ENCODE assay signal across 8 cellular contexts in the genomic region with DNA sequence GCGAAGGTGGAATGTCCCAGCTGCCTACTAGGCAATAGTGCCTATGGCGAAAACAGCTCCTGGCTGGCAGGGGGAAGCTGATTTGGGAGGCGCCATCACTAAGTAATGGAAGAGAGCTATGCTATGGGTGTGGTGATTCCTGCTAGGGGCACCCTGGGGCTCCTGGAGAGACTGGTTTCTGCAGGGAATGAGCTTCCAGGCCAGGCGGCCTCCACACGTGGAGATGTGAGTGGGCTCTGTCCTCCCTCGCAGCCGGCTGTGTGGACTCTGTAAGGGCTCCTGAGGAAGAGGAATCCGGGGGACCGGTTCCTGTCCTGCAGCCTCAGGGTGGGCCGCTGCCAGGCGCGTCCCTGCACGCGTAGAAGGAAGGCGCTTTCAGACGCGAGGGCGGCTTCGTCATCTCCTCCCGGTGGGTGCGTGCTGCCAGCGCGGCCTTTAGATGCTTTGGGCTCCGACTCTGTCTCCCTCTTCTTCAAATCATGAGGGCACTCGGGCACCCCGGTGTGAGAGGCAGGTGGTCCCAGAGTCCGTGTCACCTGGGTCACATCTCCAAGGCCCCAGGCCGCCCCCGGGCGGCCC. TPM values are rescaled to one million over a fixed set of nuclear protein-coding genes. Genes with fewer than 3 reads are reported as not detected.
DNase-seq lines count a peak whose midpoint lies in the region; ATAC-seq, FAIRE-seq and TF ChIP-seq lines count a peak whose summit lies in the region.

No MANE protein-coding gene starts in this region.

- FAIRE-seq in RCC 7860 (lab: Jason Lieb, UNC): no peak

- no TSS peak for BruUV-seq in Caco-2 (replicated peaks; lab: Mats Ljungman, UMichigan)

- no peaks in the 10 kb centered on the region for H3K9me3 Mint-ChIP-seq in Caco-2 (ENCODE audit: unreplicated experiment)
- H3K9me3 Mint-ChIP-seq in activated naive CD8-positive, alpha-beta T cell (ENCODE audit: low read depth): no peaks in the 10 kb centered on the region

- peak overlapping the region; percentile 80 for H3K4me3 Mint-ChIP-seq in Caco-2 (ENCODE audit: unreplicated experiment)
- H3K4me3 Mint-ChIP-seq in activated naive CD8-positive, alpha-beta T cell: peak overlapping the region; percentile 62

- ATAC-seq in GM18498 (IDR thresholded peaks at IDR 0.05; ENCODE audit: unreplicated experiment): no peak

- intact Hi-C loops in Caco-2 (cut with micrococcal nuclease; ENCODE audit: unreplicated experiment): loop anchor here (1.0 to 2.0 kb wide), 2 partner anchors 43 to 100 kb away; no protein-coding TSS in a partner anchor

- H3K9me3 ChIP-seq in Caco-2: no peaks in the 10 kb centered on the region
- no peaks in the 10 kb centered on the region for H3K9me3 ChIP-seq in iPS-18c (ENCODE audit: control insufficient read depth, insufficient read depth, low read length)

- no peaks in the 10 kb centered on the region for H3K36me3 Mint-ChIP-seq in Caco-2 (ENCODE audit: insufficient read depth, unreplicated experiment)
- H3K36me3 Mint-ChIP-seq in activated naive CD8-positive, alpha-beta T cell: no peaks in the 10 kb centered on the region

- H3K36me3 ChIP-seq in Caco-2 (ENCODE audit: control insufficient read depth, insufficient read depth, low read length): no peaks in the 10 kb centered on the region

- POLR2A ChIA-PET in Caco-2 (lab: Charles Lee): no interaction called here

- peaks cover 2% of the 10 kb centered on the region for H3K27me3 Mint-ChIP-seq in Caco-2 (ENCODE audit: insufficient read depth, unreplicated experiment)
- peaks cover 3% of the 10 kb centered on the region for H3K27me3 Mint-ChIP-seq in activated naive CD8-positive, alpha-beta T cell

- H3K27me3 ChIP-seq in Caco-2 (replicated peaks; ENCODE audit: control insufficient read depth, insufficient read depth, low read length): no peaks in the 10 kb centered on the region

- peaks cover 3% of the 10 kb centered on the region; the same call in 1 of the 2 replicates for H3K4me1 ChIP-seq in Caco-2

- no peak overlapping the region for H3K27ac Mint-ChIP-seq in Caco-2 (ENCODE audit: unreplicated experiment)
- no peak overlapping the region for H3K27ac Mint-ChIP-seq in activated naive CD8-positive, alpha-beta T cell

- TF ChIP-seq CTCF in Caco-2 (IDR thresholded peaks at IDR 0.05; ENCODE audit: insufficient read depth in 1 of 2, low read depth in 1 of 2, low read length in 1 of 2, severe bottlenecking in 1 of 2, unreplicated experiment in 1 of 2): no peak

- DNase-seq in Caco-2 (peak in 1 of 2 experiments; percentile 24), HuH-7.5 (ENCODE audit: low spot score) (peak; percentile 43), dedifferentiated amniotic fluid mesenchymal stem cell (ENCODE audit: extremely low spot score) (no peak), RCC 7860 (ENCODE audit: low spot score) (no peak)
- peak; percentile 56 for DNase-seq in stimulated activated CD4-positive, alpha-beta T cell treated with anti-CD3 and anti-CD28 coated beads, Interleukin-15, amount 100 ng/mL, for 24 hours

- CTCF ChIA-PET in Caco-2 (lab: Charles Lee): interaction anchor here (0.6 to 2.0 kb wide), 12 partner anchors 10 to 383 kb away, joined by 3 to 18 read pairs (median 5); no protein-coding TSS in a partner anchor

- H3K4me3 ChIP-seq in Caco-2 (ENCODE audit: low read depth, low read length) (peak overlapping the region; percentile 52; the same call in 1 of the 2 replicates), iPS-18c (ENCODE audit: insufficient read depth, low read depth, low read length) (peak overlapping the region; percentile 72)

- H3K4me1 Mint-ChIP-seq in Caco-2 (ENCODE audit: low read depth, unreplicated experiment): no peaks in the 10 kb centered on the region
- H3K4me1 Mint-ChIP-seq in activated naive CD8-positive, alpha-beta T cell (ENCODE audit: low read depth): no peaks in the 10 kb centered on the region

RNA-seq across cellular contexts. Expression of a gene that starts 55.5 kb away (rescaled TPM):
- total RNA-seq in Caco-2 (2022): not detected in 2 replicates

RNA-seq across cellular contexts. Expression of a gene that starts 56.9 kb away (rescaled TPM):
- 66.1 and 79.9 TPM in 2 replicates for total RNA-seq in Caco-2 (2022)

Comparison
In these comparisons a context has a peak if more than half of its experiments do, and no peak if none do; other contexts are left out.
1. DNase-seq: peak in HuH-7.5 (single experiment) and stimulated activated CD4-positive, alpha-beta T cell treated with anti-CD3 and anti-CD28 coated beads, Interleukin-15, amount 100 ng/mL, for 24 hours (single experiment); none in dedifferentiated amniotic fluid mesenchymal stem cell (single experiment) and RCC 7860 (single experiment).